In genomic region chr1:209500993-209501392, GRCh38 we compare ENCODE assay signal across 8 cellular contexts.
"Had no signal": no experiment of that assay in that cellular context is flagged by ENCODE, and none has a peak within 500 bp of the region (broad histone marks: within the 10 kb centered on the region; RNA-seq: fewer than 3 reads in every experiment).

No MANE protein-coding gene starts in this region.

- H3K4me3 ChIP-seq: GM12878 had no signal

- ATAC-seq: GM12878 had no signal

- FAIRE-seq: G401.6, GM12878, GM12891, GM12892, GM18507, GM19239 had no signal

- DNase-seq: GDM1, GF-D8 had no signal
